Comparison of ENCODE assay signal across 7 cellular contexts in genomic region chr10:124697837-124698559, GRCh38.
DNase-seq lines count a peak whose midpoint lies in the region; ATAC-seq and FAIRE-seq lines count a peak whose summit lies in the region.

No MANE protein-coding gene starts in this region.

- no peak for FAIRE-seq in HTR-8/SVneo (lab: Jason Lieb, UNC)

- DNase-seq in NCI-H69 (lab: John Stamatoyannopoulos, UW) (peak; percentile 19), HTR-8/SVneo (ENCODE audit: insufficient read length, low spot score) (no peak)
- DNase-seq in central memory CD4-positive, alpha-beta T cell, result peak; percentile 52
- DNase-seq in stimulated activated CD4-positive, alpha-beta T cell treated with anti-CD3 and anti-CD28 coated beads, Interleukin-4, amount 100 ng/mL, for 1 hour, result peak; percentile 65

- peak; percentile 44 for ATAC-seq in GM18907 (IDR thresholded peaks at IDR 0.05; ENCODE audit: unreplicated experiment)
- no peak for ATAC-seq in GM21360 (IDR thresholded peaks at IDR 0.05; ENCODE audit: unreplicated experiment)
- ATAC-seq in HG03460 (IDR thresholded peaks at IDR 0.05; ENCODE audit: unreplicated experiment), result no peak
